10 cellular contexts compared by ENCODE assay signal in genomic region chr6:41257369-41258195, GRCh38. TPM values are rescaled to one million over a fixed set of nuclear protein-coding genes. Genes with fewer than 3 reads are reported as not detected.
A peak's percentile ranks its signal among the peaks of the same experiment; 100 is the strongest.
DNase-seq lines count a peak whose midpoint lies in the region; ATAC-seq and TF ChIP-seq lines count a peak whose summit lies in the region.
"Had no signal": no experiment of that assay in that cellular context is flagged by ENCODE, and none has a peak within 500 bp of the region (broad histone marks: within the 10 kb centered on the region; RNA-seq: fewer than 3 reads in every experiment).

No MANE protein-coding gene starts in this region.

- H3K27ac ChIP-seq in prostate gland (no peak overlapping the region), colonic mucosa (no peak overlapping the region)
- H3K27ac ChIP-seq: WERI-Rb-1 had no signal

- H3K27me3 ChIP-seq in prostate gland (replicated peaks; ENCODE audit: insufficient read depth) = no peaks in the 10 kb centered on the region
- no peaks in the 10 kb centered on the region for H3K27me3 ChIP-seq in colonic mucosa

- H3K4me3 ChIP-seq in prostate gland (no peak overlapping the region), colonic mucosa (no peak overlapping the region)

- TF ChIP-seq POLR2A in prostate gland (IDR thresholded peaks at IDR 0.05) = no peak

- TF ChIP-seq CTCF in prostate gland (IDR thresholded peaks at IDR 0.05) (no peak), GM10248 (IDR thresholded peaks at IDR 0.05; ENCODE audit: control extremely low read depth, extremely low read depth, low read depth, missing control alignments) (no peak), colonic mucosa (IDR thresholded peaks at IDR 0.05) (no peak)

- no peaks in the 10 kb centered on the region for H3K9me3 ChIP-seq in prostate gland
- H3K9me3 ChIP-seq in colonic mucosa = no peaks in the 10 kb centered on the region

- peaks cover 12% of the 10 kb centered on the region for H3K27me3 Mint-ChIP-seq in T-helper 2 cell treated with Interferon-gamma antibody and Interleukin-4, amounts not matched to agents 5 μg/mL and 100 μg/mL, for 36 hours (ENCODE audit: low read depth)

- intact Hi-C loops in prostate gland (cut with DNase I) = no loop called here
- intact Hi-C loops in colonic mucosa (cut with DNase I) = no loop called here

- no peak overlapping the region for H3K27ac Mint-ChIP-seq in T-helper 2 cell treated with Interferon-gamma antibody and Interleukin-4, amounts not matched to agents 5 μg/mL and 100 μg/mL, for 36 hours

- peaks cover 5% of the 10 kb centered on the region for H3K4me1 Mint-ChIP-seq in T-helper 2 cell treated with Interferon-gamma antibody and Interleukin-4, amounts not matched to agents 5 μg/mL and 100 μg/mL, for 36 hours (ENCODE audit: low read depth)

- H3K36me3 ChIP-seq in prostate gland = no peaks in the 10 kb centered on the region
- H3K36me3 ChIP-seq in colonic mucosa = no peaks in the 10 kb centered on the region
- H3K36me3 ChIP-seq: WERI-Rb-1 had no signal

- DNase-seq in HCEC 1CT = peak; percentile 27
- DNase-seq in NCI-H345 treated with DMSO at 0.1 percent for 48 hours (lab: John Stamatoyannopoulos, UW; ENCODE audit: unreplicated experiment) = peak; percentile 23
- peak; percentile 74 for DNase-seq in dedifferentiated amniotic fluid mesenchymal stem cell (ENCODE audit: extremely low spot score)
- peak; percentile 76 for DNase-seq in prostate gland (ENCODE audit: low spot score)
- DNase-seq in T-helper 2 cell treated with Interferon-gamma antibody and Interleukin-4, amounts not matched to agents 5 μg/mL and 100 μg/mL, for 36 hours (ENCODE audit: low spot score) = no peak
- DNase-seq in GM10248 (ENCODE audit: extremely low spot score) = no peak
- no peak for DNase-seq in colonic mucosa
- DNase-seq: aorta, WERI-Rb-1 had no signal

- H3K9me3 Mint-ChIP-seq in T-helper 2 cell treated with Interferon-gamma antibody and Interleukin-4, amounts not matched to agents 5 μg/mL and 100 μg/mL, for 36 hours = peaks cover 24% of the 10 kb centered on the region

- no peak overlapping the region for H3K9ac ChIP-seq in colonic mucosa (ENCODE audit: low read depth in 2 of 2, low read length in 2 of 2)

- WGBS in prostate gland = 9% methylated on average over 2 of the region's 2 CpGs

- POLR2A ChIA-PET in GM10248 (lab: Yijun Ruan, JAX) = no interaction called here

- CTCF ChIA-PET in GM10248 (lab: Yijun Ruan, JAX) = interaction anchor here (1.1 to 2.3 kb wide), 4 partner anchors 12 to 81 kb away, joined by 3 to 6 read pairs (median 4); no protein-coding TSS in a partner anchor

- H3K36me3 Mint-ChIP-seq in T-helper 2 cell treated with Interferon-gamma antibody and Interleukin-4, amounts not matched to agents 5 μg/mL and 100 μg/mL, for 36 hours (ENCODE audit: low read depth) = no peaks in the 10 kb centered on the region

- H3K4me1 ChIP-seq in prostate gland (replicated peaks) (peaks cover 5% of the 10 kb centered on the region), colonic mucosa (no peaks in the 10 kb centered on the region)

- ATAC-seq in HG03378 (IDR thresholded peaks at IDR 0.05; ENCODE audit: unreplicated experiment) = no peak

- no peak overlapping the region for H3K4me3 Mint-ChIP-seq in T-helper 2 cell treated with Interferon-gamma antibody and Interleukin-4, amounts not matched to agents 5 μg/mL and 100 μg/mL, for 36 hours

RNA-seq across cellular contexts. Expression of gene TREM1, which starts 28.9 kb away (rescaled TPM):
- not detected for total RNA-seq in prostate gland
- total RNA-seq in colonic mucosa = 1 to 10 TPM in 1 of 2 donors, not detected in 1; 1.4 TPM

RNA-seq across cellular contexts. Expression of gene TREML4, which starts 29.4 kb away (rescaled TPM):
- total RNA-seq in prostate gland (not detected), colonic mucosa (not detected)

RNA-seq across cellular contexts. Expression of gene TREML2, which starts 56.6 kb away (rescaled TPM):
- total RNA-seq in prostate gland (under 1 TPM in 1 of 2 donors, not detected in 1; 0.17 TPM), colonic mucosa (under 1 TPM in 1 of 2 donors, not detected in 1; 0.11 TPM)

Comparison
In these comparisons a context has a peak if more than half of its experiments do, and no peak if none do; other contexts are left out.
1. DNase-seq: peak in HCEC 1CT (single experiment), NCI-H345 treated with DMSO at 0.1 percent for 48 hours (single experiment), dedifferentiated amniotic fluid mesenchymal stem cell (single experiment) and prostate gland (single experiment); none in T-helper 2 cell treated with Interferon-gamma antibody and Interleukin-4, amounts not matched to agents 5 μg/mL and 100 μg/mL, for 36 hours (single experiment), GM10248 (single experiment) and colonic mucosa (single experiment).